10 cellular contexts compared by ENCODE assay signal in genomic region chr20:58458342-58459057, GRCh38. TPM values are rescaled to one million over a fixed set of nuclear protein-coding genes. Genes with fewer than 3 reads are reported as not detected.
A peak's percentile ranks its signal among the peaks of the same experiment; 100 is the strongest.
DNase-seq lines count a peak whose midpoint lies in the region; ATAC-seq, FAIRE-seq and TF ChIP-seq lines count a peak whose summit lies in the region.
"Had no signal": no experiment of that assay in that cellular context is flagged by ENCODE, and none has a peak within 500 bp of the region (broad histone marks: within the 10 kb centered on the region; RNA-seq: fewer than 3 reads in every experiment).

No MANE protein-coding gene starts in this region.

- TF ChIP-seq EP300 in GM12878 (IDR thresholded peaks at IDR 0.05; ENCODE audit: borderline replicate concordance in 1 of 2, control insufficient read depth in 1 of 2, low read depth in 2 of 2, low read length in 2 of 2) = peak; percentile 90 to 95

- TF ChIP-seq RAD21 in GM12878 (IDR thresholded peaks at IDR 0.05; ENCODE audit: insufficient read depth, low read depth, low read length) = no peak

- in situ Hi-C loops in GM12878 (cut with MboI) = loop anchor here (10.0 to 25.0 kb wide), 4 partner anchors 179 to 984 kb away; partner anchors contain the start of gene CTSZ

- H4K20me1 ChIP-seq in GM12878 (ENCODE audit: control insufficient read depth, insufficient read depth) = no peaks in the 10 kb centered on the region

- no peak for TF ChIP-seq POLR2A in GM12878 (IDR thresholded peaks at IDR 0.05; ENCODE audit: low read depth, low read length)

- peak overlapping the region; percentile 42 for H3K9ac ChIP-seq in GM12878 (ENCODE audit: control insufficient read depth, insufficient read depth, low read length)

- peaks cover 28% of the 10 kb centered on the region for H3K4me1 ChIP-seq in GM12878 (ENCODE audit: control insufficient read depth, insufficient read depth, low read length)
- H3K4me1 ChIP-seq: SJCRH30 had no signal

- CTCF ChIA-PET in GM12878 (lab: Yijun Ruan, JAX) = interaction anchor here (1.0 to 3.2 kb wide), 5 partner anchors 9 to 223 kb away, joined by 3 to 24 read pairs (median 9); no protein-coding TSS in a partner anchor

- intact Hi-C loops in GM12878 (cut with micrococcal nuclease; ENCODE audit: unreplicated experiment) = loop anchor here (2.0 to 5.0 kb wide), 3 partner anchors 56 to 192 kb away; partner anchors contain the start of genes RAB22A and STX16

- H3K27ac ChIP-seq in GM12878 (ENCODE audit: control insufficient read depth, insufficient read depth) (peak overlapping the region; percentile 49), coronary artery (no peak overlapping the region)
- H3K27ac ChIP-seq: SJCRH30, thyroid gland had no signal

- H2AFZ ChIP-seq in GM12878 (ENCODE audit: control insufficient read depth, low read depth, low read length) = peak overlapping the region; percentile 52

- peak; percentile 84 for FAIRE-seq in GM12878 (lab: Jason Lieb, UNC)

- H3K27me3 ChIP-seq in GM12878 (replicated peaks in 1 of 2; ENCODE audit: control insufficient read depth in 2 of 2, insufficient read depth in 2 of 2, low read length in 1 of 2) = no peaks in the 10 kb centered on the region
- H3K27me3 ChIP-seq: SJCRH30, thyroid gland had no signal

- no peaks in the 10 kb centered on the region for H3K36me3 ChIP-seq in GM12878 (ENCODE audit: control insufficient read depth in 2 of 2, insufficient read depth in 2 of 2, low read length in 1 of 2)
- H3K36me3 ChIP-seq: SJCRH30, thyroid gland had no signal

- WGBS in GM12878 (ENCODE audit: insufficient coverage, insufficient replicate concordance, low lambda C conversion rate, missing lambda C conversion rate) = 3% methylated on average over 16 of the region's 16 CpGs

- TSS peak; percentile 80 for BruUV-seq in GM12878 (replicated peaks; lab: Mats Ljungman, UMichigan)

- H3K9me3 ChIP-seq in GM12878 (replicated peaks; ENCODE audit: control insufficient read depth, insufficient read depth, low read length) = peaks cover 5% of the 10 kb centered on the region
- H3K9me3 ChIP-seq: SJCRH30, thyroid gland had no signal

- POLR2A ChIA-PET in GM12878 (lab: Charles Lee) = interaction anchor here (0.7 to 1.7 kb wide), 6 partner anchors 9 to 193 kb away, joined by 3 to 9 read pairs (median 5); partner anchors contain the start of genes STX16 and VAPB

- RAD21 ChIA-PET in GM12878 (lab: Charles Lee; ENCODE audit: unreplicated experiment) = interaction anchor here (0.6 to 2.3 kb wide), 9 partner anchors 10 to 198 kb away, joined by 3 to 9 read pairs (median 4); partner anchors contain the start of genes STX16 and VAPB

- no peaks in the 10 kb centered on the region for H3K79me2 ChIP-seq in GM12878 (ENCODE audit: control insufficient read depth, insufficient read depth, low read length)

- SMC1A ChIA-PET in GM12878 (lab: Charles Lee; ENCODE audit: uncharacterized antibody, unreplicated experiment) = interaction anchor here (0.6 to 3.8 kb wide), 17 partner anchors 9 to 242 kb away, joined by 3 to 33 read pairs (median 4); partner anchors contain the start of genes STX16 and VAPB

- TF ChIP-seq CTCF in GM12878 (IDR thresholded peaks at IDR 0.05 in 2 of 3, conservative IDR thresholded peaks at IDR 0.05 in 1 of 3; ENCODE audit: control insufficient read depth in 2 of 3, extremely low read depth in 1 of 3, insufficient read depth in 1 of 3, low read depth in 3 of 3, low read length in 3 of 3) (no peak), coronary artery (IDR thresholded peaks at IDR 0.05) (no peak)

- H3K4me2 ChIP-seq in GM12878 (ENCODE audit: control insufficient read depth, insufficient read depth) = peak overlapping the region; percentile 88

- H3K4me3 ChIP-seq in GM12878 (peak overlapping the region; percentile 32), coronary artery (no peak overlapping the region)
- H3K4me3 ChIP-seq: SJCRH30, thyroid gland had no signal

- DNase-seq in EL (peak; percentile 76), GM12878 (ENCODE audit: low read depth, low spot score) (peak; percentile 89), NCI-H446 treated with DMSO at 0.1 percent for 48 hours (lab: John Stamatoyannopoulos, UW) (no peak), globus pallidus (ENCODE audit: low spot score) (no peak), coronary artery (ENCODE audit: low spot score) (no peak), AG20443 (ENCODE audit: low spot score) (no peak)
- DNase-seq: SJCRH30, thyroid gland had no signal

- ATAC-seq in GM19455 (IDR thresholded peaks at IDR 0.05; ENCODE audit: unreplicated experiment) = peak; percentile 89
- ATAC-seq in HG03139 (IDR thresholded peaks at IDR 0.05; ENCODE audit: unreplicated experiment) = peak; percentile 96
- ATAC-seq in GM12878 = peak; percentile 99

TF ChIP-seq in GM12878, 131 proteins besides CTCF, POLR2A, EP300 and RAD21 (continues in another document):
- TF ChIP-seq BCL3 (IDR thresholded peaks at IDR 0.05; ENCODE audit: borderline replicate concordance, insufficient read depth, low read depth, low read length, poor library complexity, severe bottlenecking) (peak; percentile 94), NRF1 (conservative IDR thresholded peaks at IDR 0.05; ENCODE audit: low read depth, low read length) (no peak), CHD4 (IDR thresholded peaks at IDR 0.05) (no peak), CBFB (IDR thresholded peaks at IDR 0.05; ENCODE audit: low read depth) (peak; percentile 73; the same call in 1 of the 2 replicates), ZNF207 (IDR thresholded peaks at IDR 0.05; ENCODE audit: borderline replicate concordance) (peak; percentile 76), ZBTB40 (IDR thresholded peaks at IDR 0.05; ENCODE audit: borderline replicate concordance) (no peak), EED (IDR thresholded peaks at IDR 0.05; ENCODE audit: low read depth) (peak; percentile 94), TCF12 (IDR thresholded peaks at IDR 0.05; ENCODE audit: low read depth, low read length) (peak; percentile 86), BHLHE40 (IDR thresholded peaks at IDR 0.05; ENCODE audit: borderline replicate concordance in 1 of 2, low read depth in 2 of 2, low read length in 1 of 2) (peak; percentile 50 to 65; a peak in 2 of 4 replicates), CBX3 (IDR thresholded peaks at IDR 0.05; ENCODE audit: borderline replicate concordance, low read depth) (no peak), STAT1 (conservative IDR thresholded peaks at IDR 0.05) (no peak), ZBED1 (IDR thresholded peaks at IDR 0.05; ENCODE audit: borderline replicate concordance) (peak; percentile 75; the same call in 1 of the 2 replicates), TCF7 (IDR thresholded peaks at IDR 0.05; ENCODE audit: borderline replicate concordance) (0 out of 2 replicates have a peak, but pooled peaks have one; percentile 21)

RNA-seq across cellular contexts. Expression of gene APCDD1L, which starts 56.7 kb away (rescaled TPM):
- 0.12 and 0.94 TPM in 2 replicates for total RNA-seq in GM12878 (2013; cell fraction: nucleolus; rRNA removed)
- total RNA-seq in GM12878 (2014; rRNA removed) = not detected in 2 replicates
- total RNA-seq in GM12878 (2014; rRNA removed; fragmentation: Illumina TruSeq; extraction: Trizol) = not detected in 2 replicates
- total RNA-seq in GM12878 (2021) = not detected in 2 replicates
- polyA plus RNA-seq in GM12878 (2011; ENCODE audit: low read depth) = 0.09 TPM
- polyA plus RNA-seq in GM12878 (2011; rRNA removed) = not detected in 2 replicates
- polyA plus RNA-seq in GM12878 (2011; cell fraction: cytosol; rRNA removed) = not detected in 2 replicates
- polyA plus RNA-seq in GM12878 (2011; cell fraction: nucleus; rRNA removed) = not detected in 2 replicates
- polyA plus RNA-seq in GM12878 (2012) = 0.04 and 0.22 TPM in 2 replicates
- polyA plus RNA-seq in GM12878 (2014; fragmentation: Illumina TruSeq; extraction: Trizol) = not detected in 2 replicates
- not detected for polyA plus RNA-seq in GM12878 (2014; fragmentation: Nextera tagmentation; extraction: Ambion mirVana)
- polyA plus RNA-seq in GM12878 (2014; rRNA removed) = not detected in 2 replicates
- polyA plus RNA-seq in GM12878 (2016; fragmentation: Nextera tagmentation; extraction: Ambion mirVana) = under 1 TPM; 0.14 to 0.50 TPM
- polyA minus RNA-seq in GM12878 (2011; rRNA and poly(A)+ RNA removed) = not detected in 2 replicates
- polyA minus RNA-seq in GM12878 (2011; cell fraction: cytosol; rRNA and poly(A)+ RNA removed) = not detected in 2 replicates
- not detected in 2 replicates for polyA minus RNA-seq in GM12878 (2011; cell fraction: nucleus; rRNA and poly(A)+ RNA removed)
- total RNA-seq: SJCRH30 had no signal

Comparison
In these comparisons a context has a peak if more than half of its experiments do, and no peak if none do; other contexts are left out.
1. DNase-seq: peak in EL (single experiment) and GM12878 (single experiment); none in NCI-H446 treated with DMSO at 0.1 percent for 48 hours (single experiment), globus pallidus (single experiment), coronary artery (single experiment) and AG20443 (single experiment).
2. Peak in every context shown above with its lines, with median percentiles within 50 percentile points of each other: ATAC-seq.